ENCODE assay signal across 19 cellular contexts in the genomic region with DNA sequence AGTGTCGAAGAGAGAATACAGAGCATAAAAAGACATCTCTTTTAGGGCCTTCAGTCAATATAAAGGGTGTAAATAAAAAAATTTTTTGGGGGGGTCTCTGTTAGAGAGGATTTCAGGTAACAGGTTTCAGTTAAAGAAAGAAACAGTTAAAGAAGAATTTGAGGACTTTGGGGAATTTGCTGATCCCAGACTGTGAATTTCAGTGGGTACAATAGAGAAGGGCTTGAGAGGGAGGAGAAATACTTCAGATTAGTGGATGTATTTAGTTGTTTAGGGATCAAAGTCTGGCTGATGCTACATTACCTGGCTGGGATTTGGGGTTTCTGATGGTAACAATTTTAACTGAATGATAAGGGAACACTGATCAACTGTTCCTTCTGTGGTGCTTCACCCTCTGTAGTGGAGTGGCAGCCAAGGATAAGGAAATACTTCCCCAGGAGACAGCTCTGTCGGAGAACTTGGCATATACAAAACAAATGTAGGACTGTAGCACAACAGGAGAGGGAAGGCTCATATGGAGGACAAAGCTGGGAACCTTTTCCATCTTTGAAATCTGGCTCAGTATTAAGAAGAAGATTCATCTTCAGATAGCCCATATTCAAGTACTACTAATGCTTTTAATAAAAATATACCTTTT.
DNase-seq lines count a peak whose midpoint lies in the region; ATAC-seq and TF ChIP-seq lines count a peak whose summit lies in the region.
"Had no signal": no experiment of that assay in that cellular context is flagged by ENCODE, and none has a peak within 500 bp of the region (broad histone marks: within the 10 kb centered on the region; RNA-seq: fewer than 3 reads in every experiment).

No MANE protein-coding gene starts in this region.

- H4K5ac ChIP-seq in IMR-90 (ENCODE audit: low read depth, low read length), result no peak overlapping the region

- CTCF ChIA-PET in IMR-90 (lab: Yijun Ruan, JAX), result no interaction called here

- DNase-seq in IMR-90 (no peak), left ventricle myocardium superior (no peak)
- no peak for DNase-seq in stimulated activated naive B cell treated with anti-CD40 and anti-IgM and Interleukin-4, amounts not matched to agents 10 μg/mL and 1 μg/mL and 100 μg/mL, for 72 hours
- DNase-seq in natural killer cell treated with Interleukin-12 subunit alpha and Interleukin-12 subunit beta and Interleukin-15 and Interleukin-18, amount 100 ng/mL, for 72 hours (ENCODE audit: low spot score), result no peak
- DNase-seq: ACHN, DMS79, MM.1S, NCI-H1092, NCI-H1436 treated with DMSO at 0.1 percent for 48 hours, NCI-H2081, NCI-H2171 treated with DMSO at 0.1 percent for 48 hours, Peyer's patch, SHP77 had no signal

- no TSS peak for BruUV-seq in IMR-90 (replicated peaks; lab: Mats Ljungman, UMichigan)

- H3K27ac ChIP-seq in IMR-90 (ENCODE audit: insufficient read depth, low read length), result no peak overlapping the region
- H3K27ac ChIP-seq: C4-2B, Peyer's patch, SK-N-MC had no signal

- H3K14ac ChIP-seq in IMR-90 (replicated peaks; ENCODE audit: low read depth, low read length), result no peak overlapping the region

- no peak overlapping the region; the same call in 1 of the 2 replicates for H3K4me2 ChIP-seq in IMR-90 (ENCODE audit: low read depth, low read length)

- peaks cover 8% of the 10 kb centered on the region for H3K4me1 Mint-ChIP-seq in dendritic cell treated with granulocyte-macrophage colony-stimulating factor and Interleukin-4, amounts not matched to agents 40 ng/mL and 50 ng/mL, for 4 days (ENCODE audit: low read depth)
- H3K4me1 Mint-ChIP-seq in stimulated activated naive B cell treated with anti-CD40 and anti-IgM and Interleukin-4, amounts not matched to agents 10 μg/mL and 1 μg/mL and 100 μg/mL, for 72 hours, result peaks cover 9 to 18% of the 10 kb centered on the region in 2 donors
- H3K4me1 Mint-ChIP-seq in natural killer cell treated with Interleukin-12 subunit alpha and Interleukin-12 subunit beta and Interleukin-15 and Interleukin-18, amount 100 ng/mL, for 72 hours (ENCODE audit: low read depth in 2 of 2), result peaks cover 12 to 16% of the 10 kb centered on the region in 2 donors

- H2BK120ac ChIP-seq in IMR-90 (ENCODE audit: low read depth, low read length), result no peak overlapping the region

- H3K36me3 Mint-ChIP-seq in dendritic cell treated with granulocyte-macrophage colony-stimulating factor and Interleukin-4, amounts not matched to agents 40 ng/mL and 50 ng/mL, for 4 days (ENCODE audit: low read depth), result peaks cover 61% of the 10 kb centered on the region
- H3K36me3 Mint-ChIP-seq in stimulated activated naive B cell treated with anti-CD40 and anti-IgM and Interleukin-4, amounts not matched to agents 10 μg/mL and 1 μg/mL and 100 μg/mL, for 72 hours, result peaks cover 42 to 66% of the 10 kb centered on the region in 2 donors
- H3K36me3 Mint-ChIP-seq in natural killer cell treated with Interleukin-12 subunit alpha and Interleukin-12 subunit beta and Interleukin-15 and Interleukin-18, amount 100 ng/mL, for 72 hours, result peaks cover 15% of the 10 kb centered on the region

- no peak overlapping the region for H3K4ac ChIP-seq in IMR-90 (ENCODE audit: low read depth, low read length)

- H3K9me3 ChIP-seq in IMR-90 (ENCODE audit: control insufficient read depth, insufficient read depth, low read length), result no peaks in the 10 kb centered on the region
- H3K9me3 ChIP-seq: HAP-1, Peyer's patch had no signal

- dilution Hi-C loops in IMR-90 (cut with HindIII; ENCODE audit: low sequenced_read_pairs, unreplicated experiment), result no loop called here

- no peak overlapping the region for H3K9ac ChIP-seq in IMR-90 (ENCODE audit: low read depth, low read length)

- TF ChIP-seq CTCF in IMR-90 (conservative IDR thresholded peaks at IDR 0.05; ENCODE audit: low read depth, low read length), result no peak

- H3K27me3 Mint-ChIP-seq in dendritic cell treated with granulocyte-macrophage colony-stimulating factor and Interleukin-4, amounts not matched to agents 40 ng/mL and 50 ng/mL, for 4 days, result no peaks in the 10 kb centered on the region
- no peaks in the 10 kb centered on the region for H3K27me3 Mint-ChIP-seq in stimulated activated naive B cell treated with anti-CD40 and anti-IgM and Interleukin-4, amounts not matched to agents 10 μg/mL and 1 μg/mL and 100 μg/mL, for 72 hours
- H3K27me3 Mint-ChIP-seq in natural killer cell treated with Interleukin-12 subunit alpha and Interleukin-12 subunit beta and Interleukin-15 and Interleukin-18, amount 100 ng/mL, for 72 hours, result no peaks in the 10 kb centered on the region

- H2AK9ac ChIP-seq in IMR-90 (replicated peaks; ENCODE audit: low read depth, low read length, poor library complexity), result no peak overlapping the region

- H2AFZ ChIP-seq in IMR-90 (replicated peaks; ENCODE audit: low read length, poor library complexity), result no peak overlapping the region

- no peak overlapping the region for H3K56ac ChIP-seq in IMR-90 (ENCODE audit: extremely low read depth, insufficient read depth, low read length)

- no peak overlapping the region for H4K91ac ChIP-seq in IMR-90 (ENCODE audit: insufficient read depth, low read depth, low read length)

- H3K9me3 Mint-ChIP-seq in dendritic cell treated with granulocyte-macrophage colony-stimulating factor and Interleukin-4, amounts not matched to agents 40 ng/mL and 50 ng/mL, for 4 days, result no peaks in the 10 kb centered on the region
- H3K9me3 Mint-ChIP-seq in stimulated activated naive B cell treated with anti-CD40 and anti-IgM and Interleukin-4, amounts not matched to agents 10 μg/mL and 1 μg/mL and 100 μg/mL, for 72 hours, result peaks cover 5 to 7% of the 10 kb centered on the region in 2 donors
- no peaks in the 10 kb centered on the region for H3K9me3 Mint-ChIP-seq in natural killer cell treated with Interleukin-12 subunit alpha and Interleukin-12 subunit beta and Interleukin-15 and Interleukin-18, amount 100 ng/mL, for 72 hours

- H3K4me3 ChIP-seq in IMR-90 (ENCODE audit: insufficient read depth, low read depth, low read length), result no peak overlapping the region
- H3K4me3 ChIP-seq: HAP-1, Peyer's patch, SK-N-MC had no signal

- no peak overlapping the region for H2AK5ac ChIP-seq in IMR-90 (ENCODE audit: low read depth, low read length)

- 100% methylated on average over 1 of the region's 2 CpGs; no CpG with 5 or more reads in 1 of the 2 experiments for WGBS in IMR-90 (ENCODE audit: extremely low coverage in 2 of 2, insufficient read length in 1 of 2), 2 experiments

- TF ChIP-seq POLR2A in IMR-90 (IDR thresholded peaks at IDR 0.05; ENCODE audit: low read depth, low read length), result no peak

- intact Hi-C loops in IMR-90 (cut with micrococcal nuclease) (no loop called here), left ventricle myocardium superior (cut with micrococcal nuclease) (no loop called here)
- intact Hi-C loops in dendritic cell treated with granulocyte-macrophage colony-stimulating factor and Interleukin-4, amounts not matched to agents 40 ng/mL and 50 ng/mL, for 4 days (cut with micrococcal nuclease), result no loop called here

- H3K27me3 ChIP-seq in IMR-90 (ENCODE audit: control insufficient read depth, insufficient read depth, low read length), result no peaks in the 10 kb centered on the region
- H3K27me3 ChIP-seq: Peyer's patch had no signal

- no peaks in the 10 kb centered on the region; the same call in 1 of the 2 replicates for H3K4me1 ChIP-seq in IMR-90 (ENCODE audit: control insufficient read depth, insufficient read depth, low read length)
- H3K4me1 ChIP-seq: HAP-1, Peyer's patch had no signal

- TF ChIP-seq RAD21 in IMR-90 (IDR thresholded peaks at IDR 0.05; ENCODE audit: low read length), result no peak

- no peak overlapping the region for H2BK20ac ChIP-seq in IMR-90 (ENCODE audit: low read depth, low read length)

- no peak overlapping the region for H2BK15ac ChIP-seq in IMR-90 (ENCODE audit: low read depth, low read length)

- no peak overlapping the region for H3K23ac ChIP-seq in IMR-90 (ENCODE audit: low read depth, low read length)

- H3K36me3 ChIP-seq in IMR-90 (ENCODE audit: control insufficient read depth, insufficient read depth, low read length), result peaks cover 10% of the 10 kb centered on the region
- H3K36me3 ChIP-seq: HAP-1 had no signal

- H3K18ac ChIP-seq in IMR-90 (ENCODE audit: low read depth, low read length), result no peak overlapping the region

- H4K8ac ChIP-seq in IMR-90 (ENCODE audit: low read depth in 2 of 2, low read length in 2 of 2), result no peak overlapping the region

- in situ Hi-C loops in IMR-90 (cut with MboI; ENCODE audit: low sequenced_read_pairs), result no loop called here

- no peak overlapping the region for H2BK5ac ChIP-seq in IMR-90 (ENCODE audit: low read depth, low read length, poor library complexity, severe bottlenecking)

- H3K27ac Mint-ChIP-seq in dendritic cell treated with granulocyte-macrophage colony-stimulating factor and Interleukin-4, amounts not matched to agents 40 ng/mL and 50 ng/mL, for 4 days, result peak overlapping the region; percentile 10
- H3K27ac Mint-ChIP-seq in stimulated activated naive B cell treated with anti-CD40 and anti-IgM and Interleukin-4, amounts not matched to agents 10 μg/mL and 1 μg/mL and 100 μg/mL, for 72 hours, result peak overlapping the region; percentile 15
- H3K27ac Mint-ChIP-seq in natural killer cell treated with Interleukin-12 subunit alpha and Interleukin-12 subunit beta and Interleukin-15 and Interleukin-18, amount 100 ng/mL, for 72 hours, result no peak overlapping the region

- no peak overlapping the region for H3K4me3 Mint-ChIP-seq in dendritic cell treated with granulocyte-macrophage colony-stimulating factor and Interleukin-4, amounts not matched to agents 40 ng/mL and 50 ng/mL, for 4 days
- no peak overlapping the region for H3K4me3 Mint-ChIP-seq in stimulated activated naive B cell treated with anti-CD40 and anti-IgM and Interleukin-4, amounts not matched to agents 10 μg/mL and 1 μg/mL and 100 μg/mL, for 72 hours
- H3K4me3 Mint-ChIP-seq in natural killer cell treated with Interleukin-12 subunit alpha and Interleukin-12 subunit beta and Interleukin-15 and Interleukin-18, amount 100 ng/mL, for 72 hours, result no peak overlapping the region

- H3K79me1 ChIP-seq in IMR-90 (ENCODE audit: low read depth in 1 of 2, low read length in 2 of 2), result peaks cover 9 to 20% of the 10 kb centered on the region in 2 experiments; a peak in 3 of 4 replicates

- H4K20me1 ChIP-seq in IMR-90 (ENCODE audit: insufficient read depth, low read length), result no peaks in the 10 kb centered on the region; the same call in 1 of the 2 replicates

- POLR2A ChIA-PET in IMR-90 (lab: Charles Lee; ENCODE audit: unreplicated experiment), result no interaction called here

- ATAC-seq in IMR-90 (ENCODE audit: low read depth) (peak; percentile 27; the same call in 1 of the 2 replicates), left ventricle myocardium superior (peak; percentile 69), GM19463 (IDR thresholded peaks at IDR 0.05; ENCODE audit: unreplicated experiment) (no peak), GM21737 (IDR thresholded peaks at IDR 0.05; ENCODE audit: unreplicated experiment) (no peak)
- no peak for ATAC-seq in stimulated activated naive B cell treated with anti-CD40 and anti-IgM and Interleukin-4, amounts not matched to agents 10 μg/mL and 1 μg/mL and 100 μg/mL, for 72 hours (replicated peaks)
- no peak for ATAC-seq in natural killer cell treated with Interleukin-12 subunit alpha and Interleukin-12 subunit beta and Interleukin-15 and Interleukin-18, amount 100 ng/mL, for 72 hours

- peaks cover 6% of the 10 kb centered on the region; the same call in 1 of the 2 replicates for H3K9me1 ChIP-seq in IMR-90 (ENCODE audit: insufficient read depth, low read length)

Comparison
In these comparisons a context has a peak if more than half of its experiments do, and no peak if none do; other contexts are left out.
1. ATAC-seq: peak in IMR-90 (single experiment) and left ventricle myocardium superior (single experiment); none in stimulated activated naive B cell treated with anti-CD40 and anti-IgM and Interleukin-4, amounts not matched to agents 10 μg/mL and 1 μg/mL and 100 μg/mL, for 72 hours (0 of 2), natural killer cell treated with Interleukin-12 subunit alpha and Interleukin-12 subunit beta and Interleukin-15 and Interleukin-18, amount 100 ng/mL, for 72 hours (0 of 2), GM19463 (single experiment) and GM21737 (single experiment).
2. H3K27ac Mint-ChIP-seq: peak in dendritic cell treated with granulocyte-macrophage colony-stimulating factor and Interleukin-4, amounts not matched to agents 40 ng/mL and 50 ng/mL, for 4 days (single experiment) and stimulated activated naive B cell treated with anti-CD40 and anti-IgM and Interleukin-4, amounts not matched to agents 10 μg/mL and 1 μg/mL and 100 μg/mL, for 72 hours (single experiment); none in natural killer cell treated with Interleukin-12 subunit alpha and Interleukin-12 subunit beta and Interleukin-15 and Interleukin-18, amount 100 ng/mL, for 72 hours (0 of 2).